In the genomic region with DNA sequence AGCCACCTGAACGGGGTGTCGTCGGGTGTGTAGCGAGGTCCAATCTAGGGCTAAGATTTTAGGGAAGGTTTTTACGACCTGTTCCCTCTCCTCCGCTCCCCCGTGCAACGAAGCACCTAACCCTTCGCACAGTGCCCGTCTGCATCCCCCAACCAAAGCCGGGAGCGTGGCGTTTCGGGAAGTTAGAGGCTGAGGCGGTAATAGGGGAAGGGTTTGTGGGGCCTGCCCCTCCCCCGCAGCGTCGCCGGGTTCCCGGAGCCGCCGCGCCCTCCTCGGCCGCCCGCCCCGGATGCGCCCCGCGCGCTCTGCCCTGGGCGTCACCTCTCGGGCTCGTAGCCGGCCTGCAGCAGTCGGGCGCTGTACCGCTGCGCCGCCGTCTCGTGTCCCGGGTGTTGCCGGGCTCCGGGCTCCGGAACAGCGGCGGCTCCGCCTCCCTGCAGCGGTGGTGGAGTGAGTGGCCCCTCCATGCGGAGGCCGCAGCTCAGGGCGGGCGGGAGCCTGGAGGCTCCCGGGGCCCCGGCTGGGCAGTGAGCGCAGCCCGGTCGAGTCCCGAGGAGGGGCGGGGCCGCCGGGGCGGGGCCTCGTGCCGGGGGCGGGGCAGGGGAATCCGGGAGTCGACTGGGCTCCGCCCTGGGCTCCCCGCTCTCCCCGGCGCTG, we compare ENCODE assay signal across 8 cellular contexts. TPM values are rescaled to one million over a fixed set of nuclear protein-coding genes. Genes with fewer than 3 reads are reported as not detected.
DNase-seq lines count a peak whose midpoint lies in the region; ATAC-seq and TF ChIP-seq lines count a peak whose summit lies in the region.

A gene (minus strand): TSS at position 548 of the 657 bp plus-strand sequence. CDS start 81 bp downstream, at position 467.

- peak within 1 kb of the TSS; percentile 88 for H3K27ac ChIP-seq in left ventricle myocardium inferior (replicated peaks)
- H3K27ac ChIP-seq in prostate gland: peak within 1 kb of the TSS; percentile 89 to 93

- peak; percentile 71 for ATAC-seq in GM21576 (IDR thresholded peaks at IDR 0.05; ENCODE audit: unreplicated experiment)
- ATAC-seq in activated naive CD8-positive, alpha-beta T cell treated with anti-CD3 and anti-CD28 coated beads, Interleukin-2, amount 50 U/mL, for 24 hours: peak; percentile 85

- H3K36me3 ChIP-seq in left ventricle myocardium inferior: no peaks in the 10 kb centered on the region
- no peaks in the 10 kb centered on the region for H3K36me3 ChIP-seq in prostate gland

- H3K4me3 ChIP-seq in left ventricle myocardium inferior (peak within 1 kb of the TSS; percentile 77), prostate gland (peak within 1 kb of the TSS; percentile 63 to 80)

- H3K9me3 ChIP-seq in left ventricle myocardium inferior (replicated peaks): peaks cover 4% of the 10 kb centered on the region
- no peaks in the 10 kb centered on the region for H3K9me3 ChIP-seq in prostate gland

- H3K27me3 ChIP-seq in left ventricle myocardium inferior (ENCODE audit: low read depth) (no peaks in the 10 kb centered on the region), prostate gland (replicated peaks; ENCODE audit: insufficient read depth) (no peaks in the 10 kb centered on the region)

- TF ChIP-seq CTCF in left ventricle myocardium inferior (IDR thresholded peaks at IDR 0.05; ENCODE audit: borderline replicate concordance): no peak
- TF ChIP-seq CTCF in prostate gland (IDR thresholded peaks at IDR 0.05): no peak

- H3K4me1 ChIP-seq in left ventricle myocardium inferior (peaks cover 57% of the 10 kb centered on the region), prostate gland (replicated peaks) (peaks cover 18% of the 10 kb centered on the region)

- peak; percentile 75 for DNase-seq in ELR (ENCODE audit: low read depth)
- DNase-seq in SW480 (ENCODE audit: low spot score): peak; percentile 75
- DNase-seq in activated naive CD8-positive, alpha-beta T cell treated with anti-CD3 and anti-CD28 coated beads, Interleukin-2, amount 50 U/mL, for 24 hours: peak; percentile 90
- peak; percentile 93 for DNase-seq in left ventricle myocardium inferior
- peak; percentile 90 for DNase-seq in prostate gland (ENCODE audit: low spot score)
- DNase-seq in ureter (ENCODE audit: low spot score): peak; percentile 92

- 2% methylated on average over 60 of the region's 73 CpGs for WGBS in prostate gland

- peaks cover 29 to 31% (median 29%) of the 10 kb centered on the region in 3 donors for H3K4me1 Mint-ChIP-seq in IgD-negative memory B cell
- peaks cover 23% of the 10 kb centered on the region for H3K4me1 Mint-ChIP-seq in activated naive CD8-positive, alpha-beta T cell treated with anti-CD3 and anti-CD28 coated beads, Interleukin-2, amount 50 U/mL, for 24 hours

- peak within 1 kb of the TSS; percentile 77 to 89 (median 85) for H3K27ac Mint-ChIP-seq in IgD-negative memory B cell
- peak within 1 kb of the TSS; percentile 65 for H3K27ac Mint-ChIP-seq in activated naive CD8-positive, alpha-beta T cell treated with anti-CD3 and anti-CD28 coated beads, Interleukin-2, amount 50 U/mL, for 24 hours

- H3K9me3 Mint-ChIP-seq in IgD-negative memory B cell: peaks cover 0 to 2% (median 0%) of the 10 kb centered on the region in 3 donors
- no peaks in the 10 kb centered on the region for H3K9me3 Mint-ChIP-seq in activated naive CD8-positive, alpha-beta T cell treated with anti-CD3 and anti-CD28 coated beads, Interleukin-2, amount 50 U/mL, for 24 hours

- intact Hi-C loops in left ventricle myocardium inferior (cut with micrococcal nuclease): no loop called here
- intact Hi-C loops in prostate gland (cut with DNase I): loop anchor here (10.0 kb wide), 1 partner anchor 45 kb away; a partner anchor contains a TSS

- H3K27me3 Mint-ChIP-seq in IgD-negative memory B cell: peaks cover 3% of the 10 kb centered on the region
- H3K27me3 Mint-ChIP-seq in activated naive CD8-positive, alpha-beta T cell treated with anti-CD3 and anti-CD28 coated beads, Interleukin-2, amount 50 U/mL, for 24 hours: peaks cover 20% of the 10 kb centered on the region

- peak; percentile 66 for TF ChIP-seq POLR2A in prostate gland (IDR thresholded peaks at IDR 0.05)

- peaks cover 2% of the 10 kb centered on the region for H3K36me3 Mint-ChIP-seq in IgD-negative memory B cell
- H3K36me3 Mint-ChIP-seq in activated naive CD8-positive, alpha-beta T cell treated with anti-CD3 and anti-CD28 coated beads, Interleukin-2, amount 50 U/mL, for 24 hours (ENCODE audit: low read depth): no peaks in the 10 kb centered on the region

- H3K4me3 Mint-ChIP-seq in IgD-negative memory B cell: peak within 1 kb of the TSS; percentile 82 to 97 (median 92)
- H3K4me3 Mint-ChIP-seq in activated naive CD8-positive, alpha-beta T cell treated with anti-CD3 and anti-CD28 coated beads, Interleukin-2, amount 50 U/mL, for 24 hours: peak within 1 kb of the TSS; percentile 85

RNA-seq across cellular contexts. Expression of the gene that starts here (rescaled TPM):
- 58.6 TPM for polyA plus RNA-seq in IgD-negative memory B cell
- total RNA-seq in left ventricle myocardium inferior (17.4 TPM), prostate gland (10 to 100 TPM; 48.2 to 91.6 TPM), ureter (40.2 TPM)

Comparison
In these comparisons a context has a peak if more than half of its experiments do, and no peak if none do; other contexts are left out.
1. Peak in every context shown above with its lines: DNase-seq, ATAC-seq, H3K4me3 ChIP-seq and H3K27ac ChIP-seq.